22 cellular contexts compared by ENCODE assay signal in genomic region chr14:104148433-104149277, GRCh38. TPM values are rescaled to one million over a fixed set of nuclear protein-coding genes. Genes with fewer than 3 reads are reported as not detected.
DNase-seq lines count a peak whose midpoint lies in the region; ATAC-seq and TF ChIP-seq lines count a peak whose summit lies in the region.
"Had no signal": no experiment of that assay in that cellular context is flagged by ENCODE, and none has a peak within 500 bp of the region (broad histone marks: within the 10 kb centered on the region; RNA-seq: fewer than 3 reads in every experiment).

No MANE protein-coding gene starts in this region.

- H3K18ac ChIP-seq in mesenchymal stem cell (ENCODE audit: low read depth in 1 of 2, low read length in 2 of 2) = peak overlapping the region; percentile 61 to 100

- peak overlapping the region in 1 of 2 experiments; percentile 88 for H3K14ac ChIP-seq in mesenchymal stem cell (ENCODE audit: low read length in 2 of 2)

- H3K4me3 ChIP-seq in NT2/D1 (ENCODE audit: insufficient read length, low read depth) (no peak overlapping the region), endodermal cell (ENCODE audit: low read length) (no peak overlapping the region), mesenchymal stem cell (ENCODE audit: insufficient read depth in 1 of 2, low read depth in 1 of 2, low read length in 2 of 2) (no peak overlapping the region), smooth muscle cell (no peak overlapping the region)
- H3K4me3 ChIP-seq: prostate gland, tibial nerve had no signal

- peak overlapping the region; percentile 95 for H2BK15ac ChIP-seq in mesenchymal stem cell (ENCODE audit: low read depth, poor library complexity, severe bottlenecking)

- H3K9me3 ChIP-seq in NT2/D1 (ENCODE audit: insufficient read depth, low read length) (no peaks in the 10 kb centered on the region), endodermal cell (ENCODE audit: control insufficient read depth, low read length) (no peaks in the 10 kb centered on the region), mesenchymal stem cell (ENCODE audit: control insufficient read depth, low read length) (no peaks in the 10 kb centered on the region), smooth muscle cell (replicated peaks; ENCODE audit: low read depth) (no peaks in the 10 kb centered on the region)
- H3K9me3 ChIP-seq: prostate gland, tibial nerve had no signal

- peak overlapping the region; percentile 96 to 99 for H3K4ac ChIP-seq in mesenchymal stem cell (ENCODE audit: low read depth in 1 of 2, low read length in 2 of 2)

- CTCF ChIA-PET in T-cell (lab: Charles Lee) = no interaction called here

- no peaks in the 10 kb centered on the region for H3F3A ChIP-seq in smooth muscle cell (ENCODE audit: low read depth)

- peaks cover 14% of the 10 kb centered on the region for H3K36me3 ChIP-seq in NT2/D1 (ENCODE audit: insufficient read depth, insufficient read length, low read length)
- H3K36me3 ChIP-seq in endodermal cell (ENCODE audit: control insufficient read depth, insufficient read depth, low read length) = no peaks in the 10 kb centered on the region
- H3K36me3 ChIP-seq in mesenchymal stem cell (ENCODE audit: control insufficient read depth in 1 of 2, insufficient read depth in 2 of 2, low read depth in 1 of 2, low read length in 2 of 2) = no peaks in the 10 kb centered on the region
- no peaks in the 10 kb centered on the region for H3K36me3 ChIP-seq in smooth muscle cell (ENCODE audit: low read depth)
- H3K36me3 ChIP-seq: prostate gland, tibial nerve had no signal

- DNase-seq in NT2/D1 (ENCODE audit: low read depth, low spot score) (no peak), endodermal cell (peak; percentile 62), mesenchymal stem cell (peak; percentile 14), smooth muscle cell (lab: John Stamatoyannopoulos, UW; ENCODE audit: unreplicated experiment) (no peak), DMS53 treated with DMSO at 0.1 percent for 48 hours (lab: John Stamatoyannopoulos, UW; ENCODE audit: unreplicated experiment) (no peak), T-cell (no peak)
- DNase-seq: activated CD4-positive, alpha-beta T cell treated with anti-CD3 and anti-CD28 coated beads for 4 hours; activated naive CD8-positive, alpha-beta T cell treated with anti-CD3 and anti-CD28 coated beads, Interleukin-2, amount 10 ng/mL, durations not matched to agents 7 days and 5 days; cortex of kidney; HCEC 1CT; NCI-H1105 treated with DMSO at 0.1 percent for 48 hours; NCI-H2081 treated with DMSO at 0.1 percent for 48 hours; NK-92 treated with Interleukin-12 subunit alpha and Interleukin-12 subunit beta, amount 100 ng/mL, for 24 hours; stimulated activated CD4-positive, alpha-beta T cell treated with anti-CD3 and anti-CD28 coated beads, Interleukin-4, amount 100 ng/mL, for 4 hours; stimulated activated naive CD8-positive, alpha-beta T cell treated with anti-CD3 and anti-CD28 coated beads, Interleukin-15, amount 100 ng/mL, for 72 hours had no signal

- H3K9me3 Mint-ChIP-seq in endodermal cell (no peaks in the 10 kb centered on the region), T-cell (no peaks in the 10 kb centered on the region)
- H3K9me3 Mint-ChIP-seq: activated naive CD8-positive, alpha-beta T cell treated with anti-CD3 and anti-CD28 coated beads, Interleukin-2, amount 10 ng/mL, durations not matched to agents 7 days and 5 days; activated T-helper 17 cell treated with anti-CD3 and anti-CD28 coated beads, Interleukin-2, amount 50 U/mL, for 72 hours; naive thymus-derived CD8-positive, alpha-beta T cell; stimulated activated naive CD8-positive, alpha-beta T cell treated with anti-CD3 and anti-CD28 coated beads, Interleukin-15, amount 100 ng/mL, for 72 hours had no signal

- H3K4me3 Mint-ChIP-seq in endodermal cell (no peak overlapping the region), T-cell (no peak overlapping the region)
- H3K4me3 Mint-ChIP-seq: activated naive CD8-positive, alpha-beta T cell treated with anti-CD3 and anti-CD28 coated beads, Interleukin-2, amount 10 ng/mL, durations not matched to agents 7 days and 5 days; activated T-helper 17 cell treated with anti-CD3 and anti-CD28 coated beads, Interleukin-2, amount 50 U/mL, for 72 hours; stimulated activated naive CD8-positive, alpha-beta T cell treated with anti-CD3 and anti-CD28 coated beads, Interleukin-15, amount 100 ng/mL, for 72 hours had no signal

- 24 to 82% methylated on average over 3 to 18 of the region's 22 CpGs for WGBS in endodermal cell (ENCODE audit: insufficient coverage in 1 of 2, insufficient read length in 1 of 2), 2 experiments
- WGBS in mesenchymal stem cell = 42% methylated on average over 19 of the region's 22 CpGs
- WGBS in smooth muscle cell (ENCODE audit: low lambda C conversion rate) = 65% methylated on average over 15 of the region's 22 CpGs

- no peak overlapping the region for H2AFZ ChIP-seq in mesenchymal stem cell (ENCODE audit: low read depth, low read length)
- no peak overlapping the region for H2AFZ ChIP-seq in smooth muscle cell (ENCODE audit: low read depth)

- H3K79me2 ChIP-seq in smooth muscle cell (ENCODE audit: low read depth) = peaks cover 4% of the 10 kb centered on the region

- H4K8ac ChIP-seq in mesenchymal stem cell (ENCODE audit: low read length) = peak overlapping the region; percentile 97

- POLR2A ChIA-PET in T-cell (lab: Charles Lee) = interaction anchor here in 1 of 2 donors (0.6 kb wide), 1 partner anchor 54 kb away, joined by 3 read pairs; no protein-coding TSS in a partner anchor

- no peaks in the 10 kb centered on the region for H4K20me1 ChIP-seq in smooth muscle cell (ENCODE audit: low read depth)

- no peaks in the 10 kb centered on the region for H3K27me3 ChIP-seq in NT2/D1 (ENCODE audit: insufficient read depth, insufficient read length)
- H3K27me3 ChIP-seq in endodermal cell (ENCODE audit: control insufficient read depth, insufficient read depth, low read length, poor library complexity, severe bottlenecking) = no peaks in the 10 kb centered on the region
- H3K27me3 ChIP-seq in mesenchymal stem cell (ENCODE audit: control insufficient read depth in 1 of 2, insufficient read depth in 1 of 2, low read length in 2 of 2) = peaks cover 18 to 30% of the 10 kb centered on the region in 2 experiments
- no peaks in the 10 kb centered on the region for H3K27me3 ChIP-seq in smooth muscle cell (ENCODE audit: low read depth)

- peak overlapping the region; percentile 97 for H2BK120ac ChIP-seq in mesenchymal stem cell (ENCODE audit: low read depth, low read length)

- H2BK12ac ChIP-seq in mesenchymal stem cell (ENCODE audit: low read length in 2 of 2) = peak overlapping the region; percentile 91 to 98

- TF ChIP-seq CTCF in endodermal cell (conservative IDR thresholded peaks at IDR 0.05) = no peak
- no peak for TF ChIP-seq CTCF in smooth muscle cell (IDR thresholded peaks at IDR 0.05; ENCODE audit: borderline replicate concordance, insufficient read depth, poor library complexity, severe bottlenecking)

- no peak overlapping the region for H2BK5ac ChIP-seq in mesenchymal stem cell (ENCODE audit: low read depth, low read length, poor library complexity, severe bottlenecking)

- H3K4me1 Mint-ChIP-seq in endodermal cell = peaks cover 23% of the 10 kb centered on the region
- no peaks in the 10 kb centered on the region for H3K4me1 Mint-ChIP-seq in T-cell
- H3K4me1 Mint-ChIP-seq: activated naive CD8-positive, alpha-beta T cell treated with anti-CD3 and anti-CD28 coated beads, Interleukin-2, amount 10 ng/mL, durations not matched to agents 7 days and 5 days; activated T-helper 17 cell treated with anti-CD3 and anti-CD28 coated beads, Interleukin-2, amount 50 U/mL, for 72 hours had no signal

- H3K36me3 Mint-ChIP-seq in endodermal cell (ENCODE audit: low read depth) (peaks cover 5% of the 10 kb centered on the region), T-cell (no peaks in the 10 kb centered on the region)
- H3K36me3 Mint-ChIP-seq: activated naive CD8-positive, alpha-beta T cell treated with anti-CD3 and anti-CD28 coated beads, Interleukin-2, amount 10 ng/mL, durations not matched to agents 7 days and 5 days; naive thymus-derived CD8-positive, alpha-beta T cell had no signal

- H3K23ac ChIP-seq in mesenchymal stem cell (ENCODE audit: low read length in 2 of 2) = no peak overlapping the region

- peaks cover 22% of the 10 kb centered on the region for H3K4me1 ChIP-seq in NT2/D1 (ENCODE audit: insufficient read depth, insufficient read length)
- peaks cover 7% of the 10 kb centered on the region for H3K4me1 ChIP-seq in endodermal cell (ENCODE audit: control insufficient read depth, insufficient read depth, low read length)
- H3K4me1 ChIP-seq in mesenchymal stem cell (ENCODE audit: control insufficient read depth, insufficient read depth, low read depth, low read length) = peaks cover 25% of the 10 kb centered on the region
- peaks cover 30% of the 10 kb centered on the region for H3K4me1 ChIP-seq in smooth muscle cell (ENCODE audit: low read depth)
- H3K4me1 ChIP-seq: prostate gland had no signal

- ATAC-seq in HG03457 (IDR thresholded peaks at IDR 0.05; ENCODE audit: unreplicated experiment) (no peak), T-cell (replicated peaks in 1 of 4) (no peak), HG03354 (IDR thresholded peaks at IDR 0.05; ENCODE audit: poor library complexity, severe bottlenecking, unreplicated experiment) (no peak)
- ATAC-seq: activated T-helper 17 cell treated with anti-CD3 and anti-CD28 coated beads, Interleukin-2, amount 50 U/mL, for 72 hours; naive thymus-derived CD8-positive, alpha-beta T cell; stimulated activated naive CD8-positive, alpha-beta T cell treated with anti-CD3 and anti-CD28 coated beads, Interleukin-15, amount 100 ng/mL, for 72 hours had no signal

- no peak overlapping the region for H3K27ac ChIP-seq in endodermal cell (ENCODE audit: low read depth, low read length)
- no peak overlapping the region for H3K27ac ChIP-seq in mesenchymal stem cell (ENCODE audit: low read length, poor library complexity, severe bottlenecking)
- H3K27ac ChIP-seq in smooth muscle cell (ENCODE audit: low read depth) = peak overlapping the region; percentile 70
- H3K27ac ChIP-seq: prostate gland, tibial nerve had no signal

- H3K27me3 Mint-ChIP-seq in endodermal cell (ENCODE audit: insufficient read depth) (no peaks in the 10 kb centered on the region), T-cell (peaks cover 3 to 11% of the 10 kb centered on the region in 2 donors)

- peak overlapping the region; percentile 85 for H3K27ac Mint-ChIP-seq in endodermal cell
- H3K27ac Mint-ChIP-seq in T-cell = no peak overlapping the region
- H3K27ac Mint-ChIP-seq: activated naive CD8-positive, alpha-beta T cell treated with anti-CD3 and anti-CD28 coated beads, Interleukin-2, amount 10 ng/mL, durations not matched to agents 7 days and 5 days; activated T-helper 17 cell treated with anti-CD3 and anti-CD28 coated beads, Interleukin-2, amount 50 U/mL, for 72 hours had no signal

- no peak overlapping the region for H2AK5ac ChIP-seq in mesenchymal stem cell (ENCODE audit: low read length, severe bottlenecking)

- peak overlapping the region; percentile 100 for H4K91ac ChIP-seq in mesenchymal stem cell (ENCODE audit: low read length)

- H3K9ac ChIP-seq in NT2/D1 (ENCODE audit: insufficient read length, low read depth) = peak overlapping the region; percentile 67
- H3K9ac ChIP-seq in endodermal cell (ENCODE audit: extremely low read depth, low read length, poor library complexity, severe bottlenecking) = no peak overlapping the region
- no peak overlapping the region for H3K9ac ChIP-seq in mesenchymal stem cell (ENCODE audit: low read length)
- H3K9ac ChIP-seq in smooth muscle cell (ENCODE audit: low read depth) = no peak overlapping the region

- H3K79me1 ChIP-seq in mesenchymal stem cell (replicated peaks; ENCODE audit: low read length, poor library complexity, severe bottlenecking) = no peaks in the 10 kb centered on the region

- H3K4me2 ChIP-seq in mesenchymal stem cell (ENCODE audit: low read length, poor library complexity, severe bottlenecking) (no peak overlapping the region), smooth muscle cell (peak overlapping the region; percentile 67)

RNA-seq across cellular contexts. Expression of gene KIF26A, which starts 10.3 kb away (rescaled TPM):
- total RNA-seq in endodermal cell (10 to 100 TPM; 36.7 to 54.8 TPM), smooth muscle cell (4.4 and 5.9 TPM in 2 replicates), T-cell (1 to 10 TPM in 1 of 5 donors, under 1 TPM in 4; 0.07 to 1.6 (median 0.44) TPM)
- polyA plus RNA-seq in endodermal cell (2013, experiment 1 of 2) = 9.9 TPM
- 8.4 TPM for polyA plus RNA-seq in endodermal cell (2013, experiment 2 of 2)
- 1.7 TPM for polyA plus RNA-seq in mesenchymal stem cell (2013, experiment 1 of 2)
- polyA plus RNA-seq in mesenchymal stem cell (2013, experiment 2 of 2) = 1.7 TPM
- 4.0 and 4.4 TPM in 2 replicates for polyA plus RNA-seq in smooth muscle cell
- total RNA-seq: RPMI7951 had no signal
- polyA plus RNA-seq: naive thymus-derived CD8-positive, alpha-beta T cell had no signal

Comparison
In these comparisons a context has a peak if more than half of its experiments do, and no peak if none do; other contexts are left out.
1. DNase-seq: peak in endodermal cell (single experiment) and mesenchymal stem cell (single experiment); none in NT2/D1 (single experiment), smooth muscle cell (single experiment), DMS53 treated with DMSO at 0.1 percent for 48 hours (single experiment) and T-cell (0 of 34).